12 cellular contexts compared by ENCODE assay signal in genomic region chr12:105025890-105026289, GRCh38. TPM values are rescaled to one million over a fixed set of nuclear protein-coding genes. Genes with fewer than 3 reads are reported as not detected.
A peak's percentile ranks its signal among the peaks of the same experiment; 100 is the strongest.
DNase-seq lines count a peak whose midpoint lies in the region; FAIRE-seq and TF ChIP-seq lines count a peak whose summit lies in the region.
"Had no signal": no experiment of that assay in that cellular context is flagged by ENCODE, and none has a peak within 500 bp of the region (broad histone marks: within the 10 kb centered on the region; RNA-seq: fewer than 3 reads in every experiment).

No MANE protein-coding gene starts in this region.

- H3K9me3 ChIP-seq in HAP-1, result no peaks in the 10 kb centered on the region
- no peaks in the 10 kb centered on the region for H3K9me3 ChIP-seq in smooth muscle cell (replicated peaks; ENCODE audit: low read depth)

- peak; percentile 61 for FAIRE-seq in H54 (lab: Jason Lieb, UNC)

- H3K9ac ChIP-seq in smooth muscle cell (ENCODE audit: low read depth), result no peak overlapping the region
- H3K9ac ChIP-seq: KMS-11 had no signal

- H3K4me2 ChIP-seq in smooth muscle cell, result no peak overlapping the region
- H3K4me2 ChIP-seq: KMS-11 had no signal

- WGBS in smooth muscle cell (ENCODE audit: low lambda C conversion rate), result 93% methylated on average over 5 of the region's 5 CpGs

- no peaks in the 10 kb centered on the region for H4K20me1 ChIP-seq in smooth muscle cell (ENCODE audit: low read depth)

- no peak overlapping the region for H3K4me3 ChIP-seq in HAP-1
- H3K4me3 ChIP-seq in smooth muscle cell, result no peak overlapping the region

- TF ChIP-seq CTCF in smooth muscle cell (IDR thresholded peaks at IDR 0.05; ENCODE audit: borderline replicate concordance, insufficient read depth, poor library complexity, severe bottlenecking), result no peak

- no peak overlapping the region for H3K27ac ChIP-seq in smooth muscle cell (ENCODE audit: low read depth)
- H3K27ac ChIP-seq: KMS-11 had no signal

- H3K79me2 ChIP-seq in smooth muscle cell (ENCODE audit: low read depth), result no peaks in the 10 kb centered on the region

- no peaks in the 10 kb centered on the region; the same call in 1 of the 2 replicates for H3K4me1 ChIP-seq in HAP-1
- H3K4me1 ChIP-seq in smooth muscle cell (ENCODE audit: low read depth), result no peaks in the 10 kb centered on the region

- H3K27me3 ChIP-seq in HAP-1 (ENCODE audit: low read depth) (no peaks in the 10 kb centered on the region), smooth muscle cell (ENCODE audit: low read depth) (no peaks in the 10 kb centered on the region)

- H3K36me3 ChIP-seq in HAP-1 (replicated peaks), result no peaks in the 10 kb centered on the region
- peaks cover 20% of the 10 kb centered on the region for H3K36me3 ChIP-seq in smooth muscle cell (ENCODE audit: low read depth)

- in situ Hi-C loops in HAP-1 (cut with MboI; ENCODE audit: low sequenced_read_pairs), result no loop called here

- no peak overlapping the region for H2AFZ ChIP-seq in smooth muscle cell (ENCODE audit: low read depth)

- no peak for TF ChIP-seq POLR2A in H54 (IDR thresholded peaks at IDR 0.05; ENCODE audit: low read depth, low read length)

- no peaks in the 10 kb centered on the region for H3F3A ChIP-seq in smooth muscle cell (ENCODE audit: low read depth)

- DNase-seq in H54 (ENCODE audit: insufficient read length, low spot score) (no peak), astrocyte of the hippocampus (ENCODE audit: low read depth, low spot score) (peak; percentile 87), hepatic stellate cell (ENCODE audit: low spot score) (peak; percentile 19), smooth muscle cell of the brain vasculature (ENCODE audit: low read depth, low spot score) (peak; percentile 46), NCI-H524 treated with DMSO at 0.1 percent for 48 hours (lab: John Stamatoyannopoulos, UW) (no peak), HAP-1 (ENCODE audit: low spot score in 2 of 2) (no peak), activated gamma-delta T cell treated with Interleukin-2 at 50 U/mL for 16 hours (no peak), smooth muscle cell (lab: John Stamatoyannopoulos, UW; ENCODE audit: unreplicated experiment) (no peak)
- DNase-seq: activated CD4-positive, alpha-beta T cell treated with anti-CD3 and anti-CD28 coated beads for 1 hour; activated naive CD8-positive, alpha-beta T cell treated with anti-CD3 and anti-CD28 coated beads, Interleukin-2, amount 10 ng/mL, durations not matched to agents 7 days and 5 days; OCI-M1 had no signal

RNA-seq across cellular contexts. Expression of gene NOPCHAP1, which starts 39.8 kb away (rescaled TPM):
- total RNA-seq in smooth muscle cell, result 2.7 and 8.1 TPM in 2 replicates
- polyA plus RNA-seq in smooth muscle cell, result 17.4 and 18.9 TPM in 2 replicates

RNA-seq across cellular contexts. Expression of gene ALDH1L2, which starts 58.4 kb away (rescaled TPM):
- total RNA-seq in smooth muscle cell, result 28.1 and 34.5 TPM in 2 replicates
- polyA plus RNA-seq in smooth muscle cell, result 14.8 and 25.3 TPM in 2 replicates

Comparison
In these comparisons a context has a peak if more than half of its experiments do, and no peak if none do; other contexts are left out.
1. DNase-seq: peak in astrocyte of the hippocampus (single experiment), hepatic stellate cell (single experiment) and smooth muscle cell of the brain vasculature (single experiment); none in H54 (single experiment), NCI-H524 treated with DMSO at 0.1 percent for 48 hours (single experiment), HAP-1 (0 of 2), activated gamma-delta T cell treated with Interleukin-2 at 50 U/mL for 16 hours (single experiment) and smooth muscle cell (single experiment).